Comparison of ENCODE assay signal across 1 cellular context in genomic region chr17:78240839-78241238, GRCh38.
TF ChIP-seq lines count a peak whose summit lies in the region.

No MANE protein-coding gene starts in this region.

TF ChIP-seq in H1, 55 proteins besides CTCF, POLR2A, EP300 and RAD21:
- no peak for TF ChIP-seq ATF2 (IDR thresholded peaks at IDR 0.05; ENCODE audit: low read length)
- TF ChIP-seq CHD2 (IDR thresholded peaks at IDR 0.05; ENCODE audit: low read length) = no peak
- no peak for TF ChIP-seq POLR2AphosphoS5 (IDR thresholded peaks at IDR 0.05; ENCODE audit: low read depth, low read length)
- no peak for TF ChIP-seq SP4 (IDR thresholded peaks at IDR 0.05; ENCODE audit: low read length)
- TF ChIP-seq SIRT6 (IDR thresholded peaks at IDR 0.05; ENCODE audit: low read length) = no peak
- TF ChIP-seq KDM5A (IDR thresholded peaks at IDR 0.05; ENCODE audit: low read length) = no peak
- no peak for TF ChIP-seq USF2 (IDR thresholded peaks at IDR 0.05; ENCODE audit: low read length)
- TF ChIP-seq CHD1 (IDR thresholded peaks at IDR 0.05; ENCODE audit: low read depth, low read length) = no peak
- no peak for TF ChIP-seq TBP (IDR thresholded peaks at IDR 0.05; ENCODE audit: low read depth, low read length)
- no peak for TF ChIP-seq NRF1 (IDR thresholded peaks at IDR 0.05; ENCODE audit: low read depth, low read length)
- no peak for TF ChIP-seq SUZ12 (IDR thresholded peaks at IDR 0.05; ENCODE audit: low read length)
- TF ChIP-seq CTBP2 (IDR thresholded peaks at IDR 0.05; ENCODE audit: borderline replicate concordance, insufficient read depth, insufficient read length, low read length) = no peak
- no peak for TF ChIP-seq KDM1A (IDR thresholded peaks at IDR 0.05; ENCODE audit: borderline replicate concordance, low read length)
- TF ChIP-seq MAFK (IDR thresholded peaks at IDR 0.05; ENCODE audit: low read depth, low read length) = no peak
- no peak for TF ChIP-seq POU5F1 (IDR thresholded peaks at IDR 0.05; ENCODE audit: low read depth, low read length)
- TF ChIP-seq TAF1 (IDR thresholded peaks at IDR 0.05; ENCODE audit: low read depth, low read length) = no peak
- TF ChIP-seq RFX5 (IDR thresholded peaks at IDR 0.05; ENCODE audit: borderline replicate concordance, low read depth, low read length) = no peak
- no peak for TF ChIP-seq GABPA (IDR thresholded peaks at IDR 0.05; ENCODE audit: borderline replicate concordance, insufficient read depth, low read length)
- TF ChIP-seq SRF (IDR thresholded peaks at IDR 0.05; ENCODE audit: low read depth, low read length) = no peak
- TF ChIP-seq TAF7 (optimal IDR thresholded peaks at IDR 0.05; ENCODE audit: borderline replicate concordance, low read depth, low read length) = no peak
